In genomic region chr4:83781434-83781833, GRCh38 we compare ENCODE assay signal across 24 cellular contexts.
"Had no signal": no experiment of that assay in that cellular context is flagged by ENCODE, and none has a peak within 500 bp of the region (broad histone marks: within the 10 kb centered on the region; RNA-seq: fewer than 3 reads in every experiment).

No MANE protein-coding gene starts in this region.

- H3K9ac ChIP-seq: SK-N-SH had no signal

- H3K4me3 ChIP-seq: MG63 had no signal

- H3K4me2 ChIP-seq: SK-N-SH had no signal

- H3K27ac ChIP-seq: RWPE1 had no signal

- DNase-seq: IMR-90, Karpas-422, KG1, MG63, NCI-H1092 treated with DMSO at 0.1 percent for 48 hours, NCI-H1436, NCI-H187, NCI-H2029, NCI-H2081 treated with DMSO at 0.1 percent for 48 hours, NCI-H2171, NCI-H226, NCI-H446, NCI-H510A, NCI-H524 treated with DMSO at 0.1 percent for 48 hours, NCI-H69, NCI-H774, PC-3, SHP77, SK-N-SH, SW 1271, T-cell had no signal

- H3K36me3 ChIP-seq: MG63 had no signal

- H3K9me2 ChIP-seq: SK-N-SH had no signal

- ATAC-seq: HepG2, Panc1, PC-3, T-cell had no signal

- H3K9me3 ChIP-seq: MG63, SK-N-SH had no signal

- H3K27me3 ChIP-seq: MG63 had no signal
